In the genomic region with DNA sequence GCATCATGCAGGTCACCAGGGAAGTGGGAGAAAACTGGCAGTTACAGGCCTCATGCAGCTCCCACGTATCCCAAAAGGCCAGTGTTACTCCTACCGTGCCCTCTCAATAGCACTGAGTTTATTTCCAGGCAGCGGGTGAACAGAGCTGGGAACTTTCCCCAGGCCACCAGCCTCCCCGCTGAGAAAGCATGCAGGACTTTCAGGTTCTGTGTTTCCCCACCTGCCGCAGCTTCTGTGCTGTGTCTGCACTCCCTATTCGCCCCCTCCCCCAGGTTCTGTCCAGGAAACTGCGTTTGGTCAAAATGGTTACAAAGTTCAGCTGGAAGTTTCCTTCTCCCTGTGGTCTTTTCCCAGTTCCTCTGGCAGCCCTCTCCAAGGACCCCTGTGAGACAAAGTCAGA, we compare ENCODE assay signal across 1 cellular context.
TF ChIP-seq lines count a peak whose summit lies in the region.

No MANE protein-coding gene starts in this region.

TF ChIP-seq in K562, 482 proteins besides CTCF, POLR2A, EP300 and RAD21:
- TF ChIP-seq, protein P1, sequence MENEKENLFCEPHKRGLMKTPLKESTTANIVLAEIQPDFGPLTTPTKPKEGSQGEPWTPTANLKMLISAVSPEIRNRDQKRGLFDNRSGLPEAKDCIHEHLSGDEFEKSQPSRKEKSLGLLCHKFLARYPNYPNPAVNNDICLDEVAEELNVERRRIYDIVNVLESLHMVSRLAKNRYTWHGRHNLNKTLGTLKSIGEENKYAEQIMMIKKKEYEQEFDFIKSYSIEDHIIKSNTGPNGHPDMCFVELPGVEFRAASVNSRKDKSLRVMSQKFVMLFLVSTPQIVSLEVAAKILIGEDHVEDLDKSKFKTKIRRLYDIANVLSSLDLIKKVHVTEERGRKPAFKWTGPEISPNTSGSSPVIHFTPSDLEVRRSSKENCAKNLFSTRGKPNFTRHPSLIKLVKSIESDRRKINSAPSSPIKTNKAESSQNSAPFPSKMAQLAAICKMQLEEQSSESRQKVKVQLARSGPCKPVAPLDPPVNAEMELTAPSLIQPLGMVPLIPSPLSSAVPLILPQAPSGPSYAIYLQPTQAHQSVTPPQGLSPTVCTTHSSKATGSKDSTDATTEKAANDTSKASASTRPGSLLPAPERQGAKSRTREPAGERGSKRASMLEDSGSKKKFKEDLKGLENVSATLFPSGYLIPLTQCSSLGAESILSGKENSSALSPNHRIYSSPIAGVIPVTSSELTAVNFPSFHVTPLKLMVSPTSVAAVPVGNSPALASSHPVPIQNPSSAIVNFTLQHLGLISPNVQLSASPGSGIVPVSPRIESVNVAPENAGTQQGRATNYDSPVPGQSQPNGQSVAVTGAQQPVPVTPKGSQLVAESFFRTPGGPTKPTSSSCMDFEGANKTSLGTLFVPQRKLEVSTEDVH (IDR thresholded peaks at IDR 0.05; ENCODE audit: low read depth, partially characterized antibody), result no peak
- TF ChIP-seq, protein P2, sequence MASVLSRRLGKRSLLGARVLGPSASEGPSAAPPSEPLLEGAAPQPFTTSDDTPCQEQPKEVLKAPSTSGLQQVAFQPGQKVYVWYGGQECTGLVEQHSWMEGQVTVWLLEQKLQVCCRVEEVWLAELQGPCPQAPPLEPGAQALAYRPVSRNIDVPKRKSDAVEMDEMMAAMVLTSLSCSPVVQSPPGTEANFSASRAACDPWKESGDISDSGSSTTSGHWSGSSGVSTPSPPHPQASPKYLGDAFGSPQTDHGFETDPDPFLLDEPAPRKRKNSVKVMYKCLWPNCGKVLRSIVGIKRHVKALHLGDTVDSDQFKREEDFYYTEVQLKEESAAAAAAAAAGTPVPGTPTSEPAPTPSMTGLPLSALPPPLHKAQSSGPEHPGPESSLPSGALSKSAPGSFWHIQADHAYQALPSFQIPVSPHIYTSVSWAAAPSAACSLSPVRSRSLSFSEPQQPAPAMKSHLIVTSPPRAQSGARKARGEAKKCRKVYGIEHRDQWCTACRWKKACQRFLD (CRISPR knock-in tag; IDR thresholded peaks at IDR 0.05), result no peak
- TF ChIP-seq PTRF (tag; IDR thresholded peaks at IDR 0.05) (no peak), XRCC5 (IDR thresholded peaks at IDR 0.05; ENCODE audit: low read depth, low read length) (no peak), ZNF143 (CRISPR knock-in tag; IDR thresholded peaks at IDR 0.05) (no peak), RBM17 (IDR thresholded peaks at IDR 0.05; ENCODE audit: borderline replicate concordance, low read depth, low read length) (no peak), KAT7 (CRISPR knock-in tag; IDR thresholded peaks at IDR 0.05; ENCODE audit: borderline replicate concordance) (no peak), PCBP1 (IDR thresholded peaks at IDR 0.05; ENCODE audit: low read depth, low read length, poor library complexity, severe bottlenecking) (no peak), MECOM (CRISPR knock-in tag; IDR thresholded peaks at IDR 0.05) (no peak), BMI1 (IDR thresholded peaks at IDR 0.05; ENCODE audit: low read length) (no peak), PCBP2 (IDR thresholded peaks at IDR 0.05; ENCODE audit: low read depth, low read length, poor library complexity, severe bottlenecking) (no peak), ZNF175 (CRISPR knock-in tag; IDR thresholded peaks at IDR 0.05; ENCODE audit: low read depth) (no peak), SAFB (IDR thresholded peaks at IDR 0.05; ENCODE audit: borderline replicate concordance, low read depth, low read length) (no peak), ZNF274 (IDR thresholded peaks at IDR 0.05; ENCODE audit: borderline replicate concordance, low read depth, low read length) (no peak), ILK (tag; IDR thresholded peaks at IDR 0.05; ENCODE audit: borderline replicate concordance, low read depth) (no peak), ZNF224 (CRISPR knock-in tag; IDR thresholded peaks at IDR 0.05) (no peak), ZNF384 (IDR thresholded peaks at IDR 0.05; ENCODE audit: low read depth, low read length) (no peak), RNF2 (IDR thresholded peaks at IDR 0.05) (no peak), ZSCAN29 (IDR thresholded peaks at IDR 0.05) (no peak)
- TF ChIP-seq, protein P3, sequence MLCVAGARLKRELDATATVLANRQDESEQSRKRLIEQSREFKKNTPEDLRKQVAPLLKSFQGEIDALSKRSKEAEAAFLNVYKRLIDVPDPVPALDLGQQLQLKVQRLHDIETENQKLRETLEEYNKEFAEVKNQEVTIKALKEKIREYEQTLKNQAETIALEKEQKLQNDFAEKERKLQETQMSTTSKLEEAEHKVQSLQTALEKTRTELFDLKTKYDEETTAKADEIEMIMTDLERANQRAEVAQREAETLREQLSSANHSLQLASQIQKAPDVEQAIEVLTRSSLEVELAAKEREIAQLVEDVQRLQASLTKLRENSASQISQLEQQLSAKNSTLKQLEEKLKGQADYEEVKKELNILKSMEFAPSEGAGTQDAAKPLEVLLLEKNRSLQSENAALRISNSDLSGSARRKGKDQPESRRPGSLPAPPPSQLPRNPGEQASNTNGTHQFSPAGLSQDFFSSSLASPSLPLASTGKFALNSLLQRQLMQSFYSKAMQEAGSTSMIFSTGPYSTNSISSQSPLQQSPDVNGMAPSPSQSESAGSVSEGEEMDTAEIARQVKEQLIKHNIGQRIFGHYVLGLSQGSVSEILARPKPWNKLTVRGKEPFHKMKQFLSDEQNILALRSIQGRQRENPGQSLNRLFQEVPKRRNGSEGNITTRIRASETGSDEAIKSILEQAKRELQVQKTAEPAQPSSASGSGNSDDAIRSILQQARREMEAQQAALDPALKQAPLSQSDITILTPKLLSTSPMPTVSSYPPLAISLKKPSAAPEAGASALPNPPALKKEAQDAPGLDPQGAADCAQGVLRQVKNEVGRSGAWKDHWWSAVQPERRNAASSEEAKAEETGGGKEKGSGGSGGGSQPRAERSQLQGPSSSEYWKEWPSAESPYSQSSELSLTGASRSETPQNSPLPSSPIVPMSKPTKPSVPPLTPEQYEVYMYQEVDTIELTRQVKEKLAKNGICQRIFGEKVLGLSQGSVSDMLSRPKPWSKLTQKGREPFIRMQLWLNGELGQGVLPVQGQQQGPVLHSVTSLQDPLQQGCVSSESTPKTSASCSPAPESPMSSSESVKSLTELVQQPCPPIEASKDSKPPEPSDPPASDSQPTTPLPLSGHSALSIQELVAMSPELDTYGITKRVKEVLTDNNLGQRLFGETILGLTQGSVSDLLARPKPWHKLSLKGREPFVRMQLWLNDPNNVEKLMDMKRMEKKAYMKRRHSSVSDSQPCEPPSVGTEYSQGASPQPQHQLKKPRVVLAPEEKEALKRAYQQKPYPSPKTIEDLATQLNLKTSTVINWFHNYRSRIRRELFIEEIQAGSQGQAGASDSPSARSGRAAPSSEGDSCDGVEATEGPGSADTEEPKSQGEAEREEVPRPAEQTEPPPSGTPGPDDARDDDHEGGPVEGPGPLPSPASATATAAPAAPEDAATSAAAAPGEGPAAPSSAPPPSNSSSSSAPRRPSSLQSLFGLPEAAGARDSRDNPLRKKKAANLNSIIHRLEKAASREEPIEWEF (CRISPR knock-in tag; IDR thresholded peaks at IDR 0.05), result no peak
